In the genomic region with DNA sequence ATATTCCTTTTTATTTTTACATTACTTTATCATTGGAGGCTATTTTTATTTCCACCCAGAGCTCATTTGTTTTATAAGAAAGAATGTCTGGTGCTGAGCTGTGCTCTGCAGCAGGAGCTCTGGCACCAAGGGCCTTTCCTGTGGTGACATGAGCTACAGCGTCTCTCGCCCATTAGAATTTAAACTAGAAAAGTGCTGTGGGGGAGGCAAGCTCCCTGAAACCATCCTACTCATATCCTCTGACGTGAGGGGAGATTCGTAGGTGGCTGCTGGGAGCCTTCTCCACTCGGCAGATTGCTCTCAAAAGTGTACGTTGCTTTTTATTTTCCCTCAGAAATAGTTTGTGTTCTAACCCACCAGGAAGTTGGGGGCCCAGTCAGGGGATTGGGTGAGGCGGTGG, we compare ENCODE assay signal across 12 cellular contexts.
DNase-seq lines count a peak whose midpoint lies in the region; ATAC-seq, FAIRE-seq and TF ChIP-seq lines count a peak whose summit lies in the region.
"Had no signal": no experiment of that assay in that cellular context is flagged by ENCODE, and none has a peak within 500 bp of the region (broad histone marks: within the 10 kb centered on the region; RNA-seq: fewer than 3 reads in every experiment).

No MANE protein-coding gene starts in this region.

- BruUV-seq in endothelial cell of umbilical vein (replicated peaks; lab: Mats Ljungman, UMichigan), result no TSS peak

- H3K4me3 ChIP-seq in endothelial cell of umbilical vein (replicated peaks in 1 of 3; ENCODE audit: insufficient read depth in 1 of 3, low read depth in 1 of 3, low read length in 3 of 3), result no peak overlapping the region

- peaks cover 30% of the 10 kb centered on the region for H3K4me1 ChIP-seq in endothelial cell of umbilical vein (ENCODE audit: control insufficient read depth, extremely low read depth, insufficient read depth, low read length)

- dilution Hi-C loops in endothelial cell of umbilical vein (cut with MboI; ENCODE audit: extremely low pct_ligation_motif_present, low sequenced_read_pairs), result no loop called here

- no peak for TF ChIP-seq CTCF in GM20000 (IDR thresholded peaks at IDR 0.05; ENCODE audit: extremely low read depth, missing control alignments)
- no peak for TF ChIP-seq CTCF in endothelial cell of umbilical vein (IDR thresholded peaks at IDR 0.05; ENCODE audit: extremely low read depth in 1 of 2, insufficient read depth in 1 of 2, low read depth in 1 of 2, low read length in 2 of 2)

- ATAC-seq in HG03025 (IDR thresholded peaks at IDR 0.05; ENCODE audit: low FRiP score, unreplicated experiment) (no peak), GM18873 (IDR thresholded peaks at IDR 0.05; ENCODE audit: low FRiP score, unreplicated experiment) (no peak)
- ATAC-seq: esophagus mucosa had no signal

- H3K9me3 ChIP-seq in endothelial cell of umbilical vein (replicated peaks; ENCODE audit: control insufficient read depth, insufficient read depth, low read length), result no peaks in the 10 kb centered on the region

- no peak for TF ChIP-seq POLR2A in endothelial cell of umbilical vein (IDR thresholded peaks at IDR 0.05; ENCODE audit: low read depth, low read length)

- no peaks in the 10 kb centered on the region for H3K27me3 ChIP-seq in endothelial cell of umbilical vein (ENCODE audit: control insufficient read depth in 2 of 2, insufficient read depth in 2 of 2, low read length in 2 of 2)

- no peak overlapping the region for H3K4me2 ChIP-seq in endothelial cell of umbilical vein (ENCODE audit: insufficient read depth, low read length)

- peak; percentile 73 for FAIRE-seq in endothelial cell of umbilical vein (lab: Jason Lieb, UNC)

- no peaks in the 10 kb centered on the region for H3K9me1 ChIP-seq in endothelial cell of umbilical vein (replicated peaks; ENCODE audit: control insufficient read depth, extremely low read depth, insufficient read depth, low read length)

- no peaks in the 10 kb centered on the region for H3K36me3 ChIP-seq in endothelial cell of umbilical vein (ENCODE audit: control insufficient read depth in 2 of 2, extremely low read depth in 1 of 2, insufficient read depth in 2 of 2, low read length in 2 of 2)

- no peaks in the 10 kb centered on the region for H4K20me1 ChIP-seq in endothelial cell of umbilical vein (replicated peaks; ENCODE audit: control insufficient read depth, extremely low read depth, insufficient read depth, low read length)

- H3K9ac ChIP-seq in endothelial cell of umbilical vein (replicated peaks; ENCODE audit: extremely low read depth, insufficient read depth, low read length), result no peak overlapping the region

- no peaks in the 10 kb centered on the region for H3K79me2 ChIP-seq in endothelial cell of umbilical vein (ENCODE audit: control insufficient read depth, insufficient read depth, low read length)

- intact Hi-C loops in endothelial cell of umbilical vein (cut with micrococcal nuclease), result loop anchor here (5.0 kb wide), 1 partner anchor 39 kb away; no protein-coding TSS in a partner anchor

- peak overlapping the region; percentile 13 for H3K27ac ChIP-seq in endothelial cell of umbilical vein (ENCODE audit: insufficient read depth, low read depth, low read length)

- CTCF ChIA-PET in endothelial cell of umbilical vein (lab: Charles Lee), result interaction anchor here (0.5 to 1.5 kb wide), 10 partner anchors 8 to 174 kb away, joined by 3 to 8 read pairs (median 4); no protein-coding TSS in a partner anchor

- POLR2A ChIA-PET in endothelial cell of umbilical vein (lab: Charles Lee), result no interaction called here

- peak overlapping the region; percentile 38 for H2AFZ ChIP-seq in endothelial cell of umbilical vein (ENCODE audit: low read depth, low read length)

- peak; percentile 58 for DNase-seq in GM20000 (ENCODE audit: low spot score)
- peak; percentile 58 for DNase-seq in activated T-cell treated with anti-CD3 and anti-CD28 coated beads for 24 hours (ENCODE audit: low read depth)
- DNase-seq in endothelial cell of umbilical vein (ENCODE audit: low read depth, low spot score), result peak; percentile 53
- peak; percentile 70 for DNase-seq in stimulated activated CD4-positive, alpha-beta T cell treated with anti-CD3 and anti-CD28 coated beads, Interleukin-4, amount 100 ng/mL, for 24 hours
- DNase-seq in NK-92 (lab: John Stamatoyannopoulos, UW; ENCODE audit: unreplicated experiment), result no peak
- DNase-seq in NCI-H146 treated with DMSO at 0.1 percent for 48 hours (lab: John Stamatoyannopoulos, UW; ENCODE audit: unreplicated experiment), result no peak
- DNase-seq: GF-D8, H7, NCI-H1105 treated with DMSO at 0.1 percent for 48 hours had no signal

TF ChIP-seq in endothelial cell of umbilical vein, 7 proteins besides CTCF, POLR2A, EP300 and RAD21:
- TF ChIP-seq POLR2AphosphoS5 (IDR thresholded peaks at IDR 0.05; ENCODE audit: insufficient read depth, low read depth, low read length) (no peak), MYC (IDR thresholded peaks at IDR 0.05; ENCODE audit: low read depth, low read length) (no peak), FOS (IDR thresholded peaks at IDR 0.05; ENCODE audit: borderline replicate concordance, insufficient read depth, low read length) (no peak), GATA2 (IDR thresholded peaks at IDR 0.05; ENCODE audit: insufficient read depth, insufficient read length, low read depth, low read length) (no peak), EZH2 (IDR thresholded peaks at IDR 0.05; ENCODE audit: borderline replicate concordance, low read depth, low read length, severe bottlenecking) (no peak), JUN (IDR thresholded peaks at IDR 0.05; ENCODE audit: borderline replicate concordance, insufficient read depth, insufficient read length, low read depth) (no peak)
- TF ChIP-seq, protein P1, sequence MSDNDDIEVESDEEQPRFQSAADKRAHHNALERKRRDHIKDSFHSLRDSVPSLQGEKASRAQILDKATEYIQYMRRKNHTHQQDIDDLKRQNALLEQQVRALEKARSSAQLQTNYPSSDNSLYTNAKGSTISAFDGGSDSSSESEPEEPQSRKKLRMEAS (IDR thresholded peaks at IDR 0.05; ENCODE audit: insufficient read depth, insufficient read length), result no peak
TF ChIP-seq in endothelial cell of umbilical vein: peak in this region for 0.

Comparison
In these comparisons a context has a peak if more than half of its experiments do, and no peak if none do; other contexts are left out.
1. DNase-seq: peak in GM20000 (single experiment), activated T-cell treated with anti-CD3 and anti-CD28 coated beads for 24 hours (single experiment), endothelial cell of umbilical vein (single experiment) and stimulated activated CD4-positive, alpha-beta T cell treated with anti-CD3 and anti-CD28 coated beads, Interleukin-4, amount 100 ng/mL, for 24 hours (single experiment); none in NK-92 (single experiment) and NCI-H146 treated with DMSO at 0.1 percent for 48 hours (single experiment).